2 cellular contexts compared by ENCODE assay signal in genomic region chr6:15253107-15254073, GRCh38.
TF ChIP-seq lines count a peak whose summit lies in the region.

No MANE protein-coding gene starts in this region.

TF ChIP-seq in H1, 55 proteins besides CTCF, POLR2A, EP300 and RAD21:
- TF ChIP-seq SAP30 (IDR thresholded peaks at IDR 0.05; ENCODE audit: insufficient read depth, insufficient replicate concordance, low read length) (no peak), RFX5 (IDR thresholded peaks at IDR 0.05; ENCODE audit: borderline replicate concordance, low read depth, low read length) (no peak), SIN3A (conservative IDR thresholded peaks at IDR 0.05 in 1 of 2, IDR thresholded peaks at IDR 0.05 in 1 of 2; ENCODE audit: low read depth in 1 of 2, low read length in 2 of 2) (0 out of 4 replicates have a peak, but pooled peaks of 1 of the 2 experiments have one; percentile 21), TAF7 (optimal IDR thresholded peaks at IDR 0.05; ENCODE audit: borderline replicate concordance, low read depth, low read length) (no peak), SP2 (IDR thresholded peaks at IDR 0.05; ENCODE audit: low read length) (no peak), TCF12 (IDR thresholded peaks at IDR 0.05; ENCODE audit: low read depth, low read length) (no peak)
TF ChIP-seq in H1: peak in this region for 1.

TF ChIP-seq in HEK293T, 16 proteins besides CTCF, POLR2A, EP300 and RAD21:
- TF ChIP-seq LEF1 (IDR thresholded peaks at IDR 0.05; ENCODE audit: borderline replicate concordance): no peak
TF ChIP-seq in HEK293T: peak in this region for 0.
